8 cellular contexts compared by ENCODE assay signal in genomic region chr16:4846901-4847773, GRCh38.
DNase-seq lines count a peak whose midpoint lies in the region; ATAC-seq and TF ChIP-seq lines count a peak whose summit lies in the region.

TSS of gene GLYR1 (minus strand) at chr16:4847288. CDS start at chr16:4847265, 23 bp downstream.
TSS of gene UBN1 (plus strand) at chr16:4847481. CDS start at chr16:4852918, 5,437 bp downstream.

- ATAC-seq in GM19025 (IDR thresholded peaks at IDR 0.05; ENCODE audit: low read depth, unreplicated experiment) (peak; percentile 88), HG03342 (IDR thresholded peaks at IDR 0.05; ENCODE audit: unreplicated experiment) (peak; percentile 83)
- ATAC-seq in activated CD4-positive, CD25-positive, alpha-beta regulatory T cell treated with anti-CD3 and anti-CD28 coated beads, Interleukin-2, amount 50 U/mL, for 24 hours: peak; percentile 92 to 94

- DNase-seq in AG09309 (ENCODE audit: low read depth) (peak; percentile 74), NCI-H446 (lab: John Stamatoyannopoulos, UW) (peak; percentile 94 to 97), cerebellar cortex (ENCODE audit: low spot score) (peak; percentile 95), islet precursor cell (peak; percentile 99)
- DNase-seq in stimulated activated CD4-positive, alpha-beta T cell treated with anti-CD3 and anti-CD28 coated beads, Interleukin-12 subunit alpha, Interleukin-12 subunit beta, amount 100 ng/mL, for 48 hours (ENCODE audit: low read depth in 2 of 3, low spot score in 1 of 3): peak; percentile 99 to 100 (median 99)

- peak within 1 kb of the TSS; percentile 72 for H3K4me3 ChIP-seq in AG09309 (ENCODE audit: control insufficient read depth, low read depth, low read length)

- no peak for TF ChIP-seq CTCF in AG09309 (IDR thresholded peaks at IDR 0.05; ENCODE audit: control insufficient read depth, insufficient read depth, low read depth, low read length, missing control alignments)

Comparison
In these comparisons a context has a peak if more than half of its experiments do, and no peak if none do; other contexts are left out.
1. Peak in every context shown above with its lines: DNase-seq, ATAC-seq and H3K4me3 ChIP-seq.